Comparison of ENCODE assay signal across 8 cellular contexts in genomic region chr5:69559908-69560330, GRCh38. TPM values are rescaled to one million over a fixed set of nuclear protein-coding genes. Genes with fewer than 3 reads are reported as not detected.
DNase-seq lines count a peak whose midpoint lies in the region; ATAC-seq and TF ChIP-seq lines count a peak whose summit lies in the region.
"Not testable (repeated sequence)": the region's sequence is repeated elsewhere in the genome, so short reads cannot be mapped to it uniquely, and the experiment has no call there.

Gene GTF2H2C, plus strand, starts transcription at chr5:69560191. Its CDS starts 4,942 bp downstream, at chr5:69565133.

- not testable (repeated sequence) for H3K36me3 Mint-ChIP-seq in activated CD8-positive, alpha-beta T cell treated with anti-CD3 and anti-CD28 coated beads, Interleukin-2, amount 10 ng/mL, durations not matched to agents 7 days and 5 days (ENCODE audit: low read depth); immature natural killer cell

- H3K27me3 ChIP-seq in thoracic aorta (replicated peaks; ENCODE audit: insufficient read depth) = not testable (repeated sequence)

- H3K4me3 ChIP-seq in choroid plexus epithelial cell (ENCODE audit: low read depth, low read length) = peak within 1 kb of the TSS; percentile 58
- H3K4me3 ChIP-seq in thoracic aorta = peak within 1 kb of the TSS; percentile 68

- POLR2A ChIA-PET in activated CD8-positive, alpha-beta T cell treated with anti-CD3 and anti-CD28 coated beads, Interleukin-2, amount 10 ng/mL, durations not matched to agents 7 days and 5 days (lab: Charles Lee) = not testable (repeated sequence)

- peak; percentile 76 for DNase-seq in LoVo (ENCODE audit: low spot score)
- peak; percentile 82 for DNase-seq in activated CD8-positive, alpha-beta T cell treated with anti-CD3 and anti-CD28 coated beads, Interleukin-2, amount 10 ng/mL, durations not matched to agents 7 days and 5 days
- peak; percentile 76 for DNase-seq in choroid plexus epithelial cell (ENCODE audit: low read depth)
- DNase-seq in immature natural killer cell = peak; percentile 68 to 74 (median 71)
- DNase-seq in retina = peak; percentile 81
- DNase-seq in thoracic aorta (ENCODE audit: low spot score) = not testable (repeated sequence)

- peak within 1 kb of the TSS; percentile 87 for H3K27ac Mint-ChIP-seq in activated CD8-positive, alpha-beta T cell treated with anti-CD3 and anti-CD28 coated beads, Interleukin-2, amount 10 ng/mL, durations not matched to agents 7 days and 5 days
- H3K27ac Mint-ChIP-seq in immature natural killer cell = peak within 1 kb of the TSS; percentile 84 to 98 (median 91)

- H3K27ac ChIP-seq in thoracic aorta = peak within 1 kb of the TSS in 1 of 2 donors; percentile 15

- ATAC-seq in GM18498 (IDR thresholded peaks at IDR 0.05; ENCODE audit: unreplicated experiment) (peak; percentile 98), HG02588 (IDR thresholded peaks at IDR 0.05; ENCODE audit: unreplicated experiment) (peak; percentile 98), thoracic aorta (ENCODE audit: insufficient number of reproducible peaks, low FRiP score, low read depth) (peak; percentile 61)
- ATAC-seq in activated CD8-positive, alpha-beta T cell treated with anti-CD3 and anti-CD28 coated beads, Interleukin-2, amount 10 ng/mL, durations not matched to agents 7 days and 5 days = peak; percentile 100

- not testable (repeated sequence) for H3K36me3 ChIP-seq in thoracic aorta

- peak within 1 kb of the TSS; percentile 87 for H3K4me3 Mint-ChIP-seq in activated CD8-positive, alpha-beta T cell treated with anti-CD3 and anti-CD28 coated beads, Interleukin-2, amount 10 ng/mL, durations not matched to agents 7 days and 5 days
- H3K4me3 Mint-ChIP-seq in immature natural killer cell = peak within 1 kb of the TSS; percentile 92 to 99 (median 96)

- not testable (repeated sequence) for H3K4me1 Mint-ChIP-seq in activated CD8-positive, alpha-beta T cell treated with anti-CD3 and anti-CD28 coated beads, Interleukin-2, amount 10 ng/mL, durations not matched to agents 7 days and 5 days (ENCODE audit: low read depth); immature natural killer cell

- H3K9me3 ChIP-seq in thoracic aorta = not testable (repeated sequence)

- H3K4me1 ChIP-seq in thoracic aorta (ENCODE audit: control insufficient read depth in 1 of 2, low read depth in 2 of 2) = not testable (repeated sequence)

- TF ChIP-seq CTCF in choroid plexus epithelial cell (conservative IDR thresholded peaks at IDR 0.05; ENCODE audit: low read depth, low read length) (peak; percentile 44), thoracic aorta (IDR thresholded peaks at IDR 0.05) (peak; percentile 21)

- not testable (repeated sequence) for H3K27me3 Mint-ChIP-seq in activated CD8-positive, alpha-beta T cell treated with anti-CD3 and anti-CD28 coated beads, Interleukin-2, amount 10 ng/mL, durations not matched to agents 7 days and 5 days (ENCODE audit: low read depth); immature natural killer cell (ENCODE audit: low read depth in 3 of 3)

- CTCF ChIA-PET in activated CD8-positive, alpha-beta T cell treated with anti-CD3 and anti-CD28 coated beads, Interleukin-2, amount 10 ng/mL, durations not matched to agents 7 days and 5 days (lab: Charles Lee) = not testable (repeated sequence)

- H3K9me3 Mint-ChIP-seq in activated CD8-positive, alpha-beta T cell treated with anti-CD3 and anti-CD28 coated beads, Interleukin-2, amount 10 ng/mL, durations not matched to agents 7 days and 5 days (ENCODE audit: insufficient read depth); immature natural killer cell: not testable (repeated sequence)

RNA-seq across cellular contexts. Expression of gene GTF2H2C, which starts in this region (rescaled TPM):
- total RNA-seq in activated CD8-positive, alpha-beta T cell treated with anti-CD3 and anti-CD28 coated beads, Interleukin-2, amount 10 ng/mL, durations not matched to agents 7 days and 5 days = 10 to 100 TPM; 29.7 to 30.8 TPM
- 10 to 100 TPM; 18.7 to 25.3 (median 24.8) TPM for polyA plus RNA-seq in immature natural killer cell
- 10 to 100 TPM in 1 of 2 donors, 1 to 10 TPM in 1; 9.3 to 24.4 TPM for total RNA-seq in thoracic aorta
